1 cellular context compared by ENCODE assay signal in genomic region chr21:43812139-43812821, GRCh38.
TF ChIP-seq lines count a peak whose summit lies in the region.

No MANE protein-coding gene starts in this region.

TF ChIP-seq in HEK293, 187 proteins besides CTCF, POLR2A, EP300 and RAD21 (continued from another document):
- TF ChIP-seq ZBTB10 (tag by site-specific recombination; IDR thresholded peaks at IDR 0.05) (0 out of 2 replicates have a peak, but pooled peaks have one; percentile 39), KLF17 (tag by site-specific recombination; IDR thresholded peaks at IDR 0.05) (peak; percentile 95), HIC1 (tag by site-specific recombination; IDR thresholded peaks at IDR 0.05) (peak; percentile 59; the same call in 1 of the 2 replicates), ZNF416 (tag by site-specific recombination; IDR thresholded peaks at IDR 0.05) (no peak), ZNF785 (tag by site-specific recombination; IDR thresholded peaks at IDR 0.05) (no peak), ZNF23 (tag by site-specific recombination; IDR thresholded peaks at IDR 0.05; ENCODE audit: borderline replicate concordance) (no peak), ZNF366 (tag by site-specific recombination; conservative IDR thresholded peaks at IDR 0.05) (peak; percentile 70), ZNF211 (tag by site-specific recombination; IDR thresholded peaks at IDR 0.05; ENCODE audit: low read depth) (no peak), ZBTB48 (tag by site-specific recombination; IDR thresholded peaks at IDR 0.05) (peak; percentile 71; the same call in 1 of the 2 replicates), ZNF423 (tag by site-specific recombination; IDR thresholded peaks at IDR 0.05) (0 out of 2 replicates have a peak, but pooled peaks have one; percentile 14), ZNF629 (tag by site-specific recombination; IDR thresholded peaks at IDR 0.05) (0 out of 2 replicates have a peak, but pooled peaks have one; percentile 47), ZNF148 (tag by site-specific recombination; IDR thresholded peaks at IDR 0.05; ENCODE audit: borderline replicate concordance) (no peak), ZBTB20 (tag by site-specific recombination; IDR thresholded peaks at IDR 0.05) (peak; percentile 60; the same call in 1 of the 2 replicates), SETDB1 (IDR thresholded peaks at IDR 0.05; ENCODE audit: insufficient read length, low read length) (no peak), ZNF692 (tag by site-specific recombination; IDR thresholded peaks at IDR 0.05) (peak; percentile 72), ZBTB44 (tag by site-specific recombination; IDR thresholded peaks at IDR 0.05) (peak; percentile 94), KLF8 (tag by site-specific recombination; IDR thresholded peaks at IDR 0.05) (peak; percentile 62)
- TF ChIP-seq, protein P1, sequence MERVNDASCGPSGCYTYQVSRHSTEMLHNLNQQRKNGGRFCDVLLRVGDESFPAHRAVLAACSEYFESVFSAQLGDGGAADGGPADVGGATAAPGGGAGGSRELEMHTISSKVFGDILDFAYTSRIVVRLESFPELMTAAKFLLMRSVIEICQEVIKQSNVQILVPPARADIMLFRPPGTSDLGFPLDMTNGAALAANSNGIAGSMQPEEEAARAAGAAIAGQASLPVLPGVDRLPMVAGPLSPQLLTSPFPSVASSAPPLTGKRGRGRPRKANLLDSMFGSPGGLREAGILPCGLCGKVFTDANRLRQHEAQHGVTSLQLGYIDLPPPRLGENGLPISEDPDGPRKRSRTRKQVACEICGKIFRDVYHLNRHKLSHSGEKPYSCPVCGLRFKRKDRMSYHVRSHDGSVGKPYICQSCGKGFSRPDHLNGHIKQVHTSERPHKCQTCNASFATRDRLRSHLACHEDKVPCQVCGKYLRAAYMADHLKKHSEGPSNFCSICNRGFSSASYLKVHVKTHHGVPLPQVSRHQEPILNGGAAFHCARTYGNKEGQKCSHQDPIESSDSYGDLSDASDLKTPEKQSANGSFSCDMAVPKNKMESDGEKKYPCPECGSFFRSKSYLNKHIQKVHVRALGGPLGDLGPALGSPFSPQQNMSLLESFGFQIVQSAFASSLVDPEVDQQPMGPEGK (tag by site-specific recombination; IDR thresholded peaks at IDR 0.05) = peak; percentile 64
- TF ChIP-seq, protein P2, sequence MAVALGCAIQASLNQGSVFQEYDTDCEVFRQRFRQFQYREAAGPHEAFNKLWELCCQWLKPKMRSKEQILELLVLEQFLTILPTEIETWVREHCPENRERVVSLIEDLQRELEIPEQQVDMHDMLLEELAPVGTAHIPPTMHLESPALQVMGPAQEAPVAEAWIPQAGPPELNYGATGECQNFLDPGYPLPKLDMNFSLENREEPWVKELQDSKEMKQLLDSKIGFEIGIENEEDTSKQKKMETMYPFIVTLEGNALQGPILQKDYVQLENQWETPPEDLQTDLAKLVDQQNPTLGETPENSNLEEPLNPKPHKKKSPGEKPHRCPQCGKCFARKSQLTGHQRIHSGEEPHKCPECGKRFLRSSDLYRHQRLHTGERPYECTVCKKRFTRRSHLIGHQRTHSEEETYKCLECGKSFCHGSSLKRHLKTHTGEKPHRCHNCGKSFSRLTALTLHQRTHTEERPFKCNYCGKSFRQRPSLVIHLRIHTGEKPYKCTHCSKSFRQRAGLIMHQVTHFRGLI (tag by site-specific recombination; IDR thresholded peaks at IDR 0.05) = peak; percentile 86
